9 cellular contexts compared by ENCODE assay signal in genomic region chr2:156151351-156151750, GRCh38.
"Had no signal": no experiment of that assay in that cellular context is flagged by ENCODE, and none has a peak within 500 bp of the region (broad histone marks: within the 10 kb centered on the region; RNA-seq: fewer than 3 reads in every experiment).

No MANE protein-coding gene starts in this region.

- DNase-seq: GM23248, GOT3, H7, HFFc6, IMR-90, KBM-7 had no signal

- H3K9ac ChIP-seq: GM23248 had no signal

- H2AFZ ChIP-seq: GM23248 had no signal

- H3K9me3 ChIP-seq: HAP-1 had no signal

- ATAC-seq: HCT116 had no signal

- H3K4me3 Mint-ChIP-seq: HFFc6 had no signal

- H3K27ac Mint-ChIP-seq: HFFc6 had no signal

- H3K27ac ChIP-seq: GM23248, HL-60 had no signal

- H3K36me3 ChIP-seq: HAP-1 had no signal

- H3K4me3 ChIP-seq: GM23248, HAP-1 had no signal
